8 cellular contexts compared by ENCODE assay signal in genomic region chr19:33373701-33374405, GRCh38. TPM values are rescaled to one million over a fixed set of nuclear protein-coding genes. Genes with fewer than 3 reads are reported as not detected.
DNase-seq lines count a peak whose midpoint lies in the region; ATAC-seq, FAIRE-seq and TF ChIP-seq lines count a peak whose summit lies in the region.

Gene CEBPG (plus strand): TSS chr19:33373709. CDS start chr19:33379240, 5,531 bp downstream.

- peak within 1 kb of the TSS; percentile 93 to 99 for H3K27ac Mint-ChIP-seq in activated naive CD4-positive, alpha-beta T cell treated with anti-CD3 and anti-CD28 coated beads, Interleukin-2, amount 50 U/mL, for 72 hours
- H3K27ac Mint-ChIP-seq in progenitor cell of endocrine pancreas, result peak within 1 kb of the TSS; percentile 93

- no peaks in the 10 kb centered on the region for H3K27me3 Mint-ChIP-seq in progenitor cell of endocrine pancreas

- peak within 1 kb of the TSS; percentile 83 for H3K4me3 Mint-ChIP-seq in progenitor cell of endocrine pancreas (ENCODE audit: low read depth)

- no peak for FAIRE-seq in D721Med (lab: Jason Lieb, UNC)

- no peaks in the 10 kb centered on the region for H3K9me3 Mint-ChIP-seq in activated naive CD4-positive, alpha-beta T cell treated with anti-CD3 and anti-CD28 coated beads, Interleukin-2, amount 50 U/mL, for 72 hours
- H3K9me3 Mint-ChIP-seq in progenitor cell of endocrine pancreas (ENCODE audit: low read depth), result no peaks in the 10 kb centered on the region

- H3K36me3 Mint-ChIP-seq in activated naive CD4-positive, alpha-beta T cell treated with anti-CD3 and anti-CD28 coated beads, Interleukin-2, amount 50 U/mL, for 72 hours, result peaks cover 16 to 29% of the 10 kb centered on the region in 2 donors
- H3K36me3 Mint-ChIP-seq in progenitor cell of endocrine pancreas (ENCODE audit: insufficient read depth), result peaks cover 5% of the 10 kb centered on the region

- TF ChIP-seq CTCF in progenitor cell of endocrine pancreas (IDR thresholded peaks at IDR 0.05; ENCODE audit: unreplicated experiment) (peak; percentile 48), D721Med (IDR thresholded peaks at IDR 0.05; ENCODE audit: insufficient read depth, missing control alignments) (no peak)

- intact Hi-C loops in Right ventricle myocardium inferior (cut with DNase I), result loop anchor here (2.0 to 5.0 kb wide), 2 partner anchors 15 to 197 kb away; no protein-coding TSS in a partner anchor

- peaks cover 28% of the 10 kb centered on the region for H3K4me1 Mint-ChIP-seq in progenitor cell of endocrine pancreas (ENCODE audit: low read depth)

- DNase-seq in DMS114 treated with DMSO at 0.1 percent for 48 hours (lab: John Stamatoyannopoulos, UW; ENCODE audit: unreplicated experiment) (peak; percentile 14), Right ventricle myocardium inferior (ENCODE audit: missing footprints) (no peak), progenitor cell of endocrine pancreas (ENCODE audit: low spot score, unreplicated experiment) (peak; percentile 69), D721Med (ENCODE audit: insufficient read length, low spot score) (no peak)
- DNase-seq in activated naive CD4-positive, alpha-beta T cell treated with anti-CD3 and anti-CD28 coated beads, Interleukin-2, amount 50 U/mL, for 72 hours (ENCODE audit: low spot score in 2 of 2), result peak in 1 of 2 donors; percentile 53

- ATAC-seq in GM19324 (IDR thresholded peaks at IDR 0.05; ENCODE audit: low FRiP score, unreplicated experiment) (peak; percentile 44), HG03378 (IDR thresholded peaks at IDR 0.05; ENCODE audit: unreplicated experiment) (peak; percentile 25), Right ventricle myocardium inferior (peak; percentile 32)
- peak; percentile 49 to 51 for ATAC-seq in activated naive CD4-positive, alpha-beta T cell treated with anti-CD3 and anti-CD28 coated beads, Interleukin-2, amount 50 U/mL, for 72 hours

TF ChIP-seq in PFSK-1, 5 proteins besides CTCF, POLR2A, EP300 and RAD21:
- TF ChIP-seq FOXP2 (optimal IDR thresholded peaks at IDR 0.05; ENCODE audit: borderline replicate concordance, extremely low read depth, extremely low read length, insufficient read depth), result peak; percentile 52
- no peak for TF ChIP-seq SIN3A (IDR thresholded peaks at IDR 0.05; ENCODE audit: borderline replicate concordance, insufficient read depth, low read length)
- peak; percentile 57; the same call in 1 of the 2 replicates for TF ChIP-seq POLR2AphosphoS5 (IDR thresholded peaks at IDR 0.05; ENCODE audit: low read depth, low read length)
- no peak for TF ChIP-seq REST (IDR thresholded peaks at IDR 0.05; ENCODE audit: insufficient read depth in 1 of 2, low read depth in 2 of 2, low read length in 2 of 2)
- TF ChIP-seq TAF1 (IDR thresholded peaks at IDR 0.05; ENCODE audit: borderline replicate concordance, insufficient read depth, low read length), result peak; percentile 64; the same call in 1 of the 2 replicates
TF ChIP-seq in PFSK-1: peak in this region for 3.

RNA-seq across cellular contexts. Expression of gene CEBPG, which starts in this region (rescaled TPM):
- polyA plus RNA-seq in PFSK-1 (2012; ENCODE audit: insufficient read length, low read depth), result 32.8 TPM
- 10 to 100 TPM; 20.3 to 28.8 TPM for total RNA-seq in activated naive CD4-positive, alpha-beta T cell treated with anti-CD3 and anti-CD28 coated beads, Interleukin-2, amount 50 U/mL, for 72 hours
- total RNA-seq in Right ventricle myocardium inferior (17.5 TPM), progenitor cell of endocrine pancreas (33.6 and 35.3 TPM in 2 replicates)

Comparison
In these comparisons a context has a peak if more than half of its experiments do, and no peak if none do; other contexts are left out.
1. DNase-seq: peak in DMS114 treated with DMSO at 0.1 percent for 48 hours (single experiment) and progenitor cell of endocrine pancreas (single experiment); none in Right ventricle myocardium inferior (single experiment) and D721Med (single experiment).
2. Peak in every context shown above with its lines, with median percentiles within 50 percentile points of each other: ATAC-seq.